Comparison of ENCODE assay signal across 10 cellular contexts in genomic region chr11:3904228-3904627, GRCh38. TPM values are rescaled to one million over a fixed set of nuclear protein-coding genes. Genes with fewer than 3 reads are reported as not detected.
DNase-seq lines count a peak whose midpoint lies in the region; ATAC-seq, FAIRE-seq and TF ChIP-seq lines count a peak whose summit lies in the region.
"Had no signal": no experiment of that assay in that cellular context is flagged by ENCODE, and none has a peak within 500 bp of the region (broad histone marks: within the 10 kb centered on the region; RNA-seq: fewer than 3 reads in every experiment).

No MANE protein-coding gene starts in this region.

- H3K18ac ChIP-seq in H1 (ENCODE audit: extremely low read depth, low read length): no peak overlapping the region

- H3K36me3 ChIP-seq in Caco-2 (ENCODE audit: control insufficient read depth, insufficient read depth, low read length): no peaks in the 10 kb centered on the region; the same call in 1 of the 2 replicates
- no peaks in the 10 kb centered on the region for H3K36me3 ChIP-seq in PC-3 (ENCODE audit: low read depth, low read length)
- no peaks in the 10 kb centered on the region for H3K36me3 ChIP-seq in H1 (ENCODE audit: control insufficient read depth in 2 of 4, insufficient read depth in 4 of 4, low read length in 3 of 4)
- no peaks in the 10 kb centered on the region for H3K36me3 ChIP-seq in psoas muscle (ENCODE audit: insufficient read depth in 1 of 2, low read depth in 1 of 2)

- TF ChIP-seq EP300 in H1 (IDR thresholded peaks at IDR 0.05; ENCODE audit: borderline replicate concordance in 1 of 2, low read depth in 2 of 2, low read length in 2 of 2): no peak

- H3K9ac ChIP-seq in PC-3 (ENCODE audit: low read length) (peak overlapping the region; percentile 58), H1 (replicated peaks in 1 of 4; ENCODE audit: extremely low read depth in 1 of 4, low read depth in 3 of 4, low read length in 3 of 4) (no peak overlapping the region)

- H3K9me3 ChIP-seq in Caco-2 (0 out of 2 replicates have a peak, but pooled peaks cover 7% of the 10 kb centered on the region), PC-3 (ENCODE audit: low read length) (no peaks in the 10 kb centered on the region), H1 (ENCODE audit: insufficient read depth in 2 of 2, low read depth in 1 of 2, low read length in 1 of 2) (peaks cover 3 to 7% of the 10 kb centered on the region in 2 experiments; a peak in 2 of 4 replicates), psoas muscle (no peaks in the 10 kb centered on the region)

- H2BK120ac ChIP-seq in H1 (replicated peaks; ENCODE audit: low read depth, low read length): no peak overlapping the region

- no peak overlapping the region for H3K14ac ChIP-seq in H1 (ENCODE audit: insufficient read length)

- H2BK12ac ChIP-seq in H1 (ENCODE audit: low read depth, low read length): no peak overlapping the region

- no peaks in the 10 kb centered on the region for H3K9me3 Mint-ChIP-seq in Caco-2 (ENCODE audit: unreplicated experiment)

- CTCF ChIA-PET in Caco-2 (lab: Charles Lee) (interaction anchor here (2.4 kb wide), 1 partner anchor 49 kb away, joined by 6 read pairs; the partner anchor contains the start of gene STIM1), PC-3 (lab: Charles Lee) (no interaction called here), H1 (lab: Charles Lee; ENCODE audit: partially characterized antibody) (interaction anchor here (1.6 kb wide), 1 partner anchor 23 kb away, joined by 3 read pairs; no protein-coding TSS in a partner anchor), RWPE1 (lab: Yijun Ruan, JAX) (no interaction called here)

- H4K91ac ChIP-seq in H1 (replicated peaks; ENCODE audit: insufficient read length, low read length): no peak overlapping the region

- ATAC-seq in PC-3: no peak
- ATAC-seq in psoas muscle: peak; percentile 88 to 93 (median 92)
- no peak for ATAC-seq in HG03159 (IDR thresholded peaks at IDR 0.05; ENCODE audit: unreplicated experiment)

- H3K4me3 ChIP-seq in Caco-2 (ENCODE audit: low read depth, low read length) (no peak overlapping the region), PC-3 (ENCODE audit: low read length) (peak overlapping the region; percentile 59), H1 (ENCODE audit: extremely low read depth in 1 of 4, insufficient read depth in 2 of 4, low read depth in 3 of 4, low read length in 4 of 4) (no peak overlapping the region), psoas muscle (no peak overlapping the region)
- H3K4me3 ChIP-seq: dorsolateral prefrontal cortex had no signal

- H3K9me2 ChIP-seq in PC-3 (replicated peaks; ENCODE audit: low read length): no peaks in the 10 kb centered on the region

- no peak overlapping the region for H4K8ac ChIP-seq in H1 (ENCODE audit: extremely low read depth, insufficient read depth, low read length)

- H3K36me3 Mint-ChIP-seq in Caco-2 (ENCODE audit: insufficient read depth, unreplicated experiment): peaks cover 7% of the 10 kb centered on the region

- peaks cover 9% of the 10 kb centered on the region for H3F3A ChIP-seq in PC-3 (ENCODE audit: low read length, unreplicated experiment)

- TF ChIP-seq POLR2A in H1 (IDR thresholded peaks at IDR 0.05; ENCODE audit: control extremely low read depth in 1 of 2, low read depth in 2 of 2, low read length in 2 of 2): no peak

- H3K4me3 Mint-ChIP-seq in Caco-2 (ENCODE audit: unreplicated experiment): peak overlapping the region; percentile 60

- H3K27ac Mint-ChIP-seq in Caco-2 (ENCODE audit: unreplicated experiment): peak overlapping the region; percentile 96

- 0 out of 2 replicates have a peak overlapping the region, but pooled peaks have one; percentile 65 for H2AK5ac ChIP-seq in H1 (ENCODE audit: low read depth, low read length)

- BruUV-seq in Caco-2 (replicated peaks; lab: Mats Ljungman, UMichigan) (no TSS peak), PC-3 (replicated peaks; lab: Mats Ljungman, UMichigan) (no TSS peak)

- no peak overlapping the region for H2BK5ac ChIP-seq in H1 (ENCODE audit: low read depth, low read length)

- peak overlapping the region; percentile 89 for H3K27ac ChIP-seq in PC-3 (ENCODE audit: low read length)
- no peak overlapping the region for H3K27ac ChIP-seq in H1 (ENCODE audit: low read depth, low read length)
- H3K27ac ChIP-seq in psoas muscle: peak overlapping the region; percentile 85
- no peak overlapping the region for H3K27ac ChIP-seq in RWPE1
- H3K27ac ChIP-seq: dorsolateral prefrontal cortex had no signal

- FAIRE-seq in H1 (lab: Jason Lieb, UNC): no peak

- no peak for TF ChIP-seq RAD21 in H1 (IDR thresholded peaks at IDR 0.05 in 1 of 2, conservative IDR thresholded peaks at IDR 0.05 in 1 of 2; ENCODE audit: low read depth in 2 of 2, low read length in 2 of 2)

- H2BK20ac ChIP-seq in H1 (ENCODE audit: low read length): no peak overlapping the region

- peaks cover 34% of the 10 kb centered on the region for H3K4me1 Mint-ChIP-seq in Caco-2 (ENCODE audit: low read depth, unreplicated experiment)

- H3K4me2 ChIP-seq in PC-3 (ENCODE audit: low read length): peak overlapping the region; percentile 84
- no peak overlapping the region for H3K4me2 ChIP-seq in H1 (ENCODE audit: insufficient read depth in 1 of 2, low read depth in 2 of 2, low read length in 2 of 2)

- H4K5ac ChIP-seq in H1 (ENCODE audit: insufficient read length, low read depth, low read length): no peak overlapping the region

- no peaks in the 10 kb centered on the region for H3K27me3 ChIP-seq in Caco-2 (replicated peaks; ENCODE audit: control insufficient read depth, insufficient read depth, low read length)
- no peaks in the 10 kb centered on the region for H3K27me3 ChIP-seq in PC-3 (ENCODE audit: low read length)
- H3K27me3 ChIP-seq in H1 (replicated peaks in 1 of 4; ENCODE audit: control insufficient read depth in 3 of 4, extremely low read depth in 1 of 4, insufficient read depth in 3 of 4, low read length in 3 of 4): no peaks in the 10 kb centered on the region
- no peaks in the 10 kb centered on the region for H3K27me3 ChIP-seq in psoas muscle (ENCODE audit: insufficient read depth in 3 of 3, low read length in 2 of 3)

- H2AFZ ChIP-seq in PC-3 (ENCODE audit: low read length) (no peak overlapping the region), H1 (ENCODE audit: low read length) (no peak overlapping the region)

- H3K56ac ChIP-seq in H1 (replicated peaks; ENCODE audit: insufficient read length, low read depth, low read length): no peak overlapping the region

- intact Hi-C loops in Caco-2 (cut with micrococcal nuclease; ENCODE audit: unreplicated experiment) (no loop called here), PC-3 (cut with micrococcal nuclease) (loop anchor here (10.0 kb wide), 1 partner anchor 49 kb away; the partner anchor contains the start of gene STIM1), psoas muscle (cut with DNase I) (no loop called here)

- H3K27me3 Mint-ChIP-seq in Caco-2 (ENCODE audit: insufficient read depth, unreplicated experiment): no peaks in the 10 kb centered on the region

- POLR2A ChIA-PET in Caco-2 (lab: Charles Lee) (no interaction called here), PC-3 (lab: Charles Lee; ENCODE audit: unreplicated experiment) (no interaction called here), H1 (lab: Charles Lee; ENCODE audit: partially characterized antibody) (no interaction called here), RWPE1 (lab: Yijun Ruan, JAX; ENCODE audit: low non-redundant PET) (no interaction called here)

- H3K23me2 ChIP-seq in H1 (ENCODE audit: low read depth, low read length): no peaks in the 10 kb centered on the region

- TF ChIP-seq CTCF in Caco-2 (IDR thresholded peaks at IDR 0.05; ENCODE audit: insufficient read depth in 1 of 2, low read depth in 1 of 2, low read length in 1 of 2, severe bottlenecking in 1 of 2, unreplicated experiment in 1 of 2) (no peak), PC-3 (conservative IDR thresholded peaks at IDR 0.05; ENCODE audit: low read depth, low read length) (no peak), H1 (IDR thresholded peaks at IDR 0.05; ENCODE audit: control extremely low read depth in 1 of 3, insufficient read depth in 1 of 3, low read depth in 1 of 3, low read length in 3 of 3) (no peak), psoas muscle (IDR thresholded peaks at IDR 0.05) (no peak), RWPE1 (conservative IDR thresholded peaks at IDR 0.05; ENCODE audit: low read depth) (no peak)

- 88% methylated on average over 5 of the region's 5 CpGs; no CpG with 5 or more reads in 1 of the 2 experiments for WGBS in H1 (ENCODE audit: extremely low coverage in 1 of 2, insufficient coverage in 1 of 2, insufficient read length in 1 of 2, insufficient replicate concordance in 2 of 2, low coverage in 1 of 2, low lambda C conversion rate in 2 of 2, missing lambda C conversion rate in 1 of 2), 2 experiments
- 23 to 44% (median 35%) methylated on average over 5 of the region's 5 CpGs for WGBS in psoas muscle, 3 donors

- H4K20me1 ChIP-seq in PC-3 (ENCODE audit: low read length) (no peaks in the 10 kb centered on the region), H1 (replicated peaks in 1 of 2; ENCODE audit: control insufficient read depth in 1 of 2, insufficient read depth in 2 of 2, low read length in 2 of 2) (peaks cover 0 to 2% of the 10 kb centered on the region in 2 experiments)

- H3K79me2 ChIP-seq in PC-3 (ENCODE audit: low read length) (peaks cover 55% of the 10 kb centered on the region), H1 (ENCODE audit: control insufficient read depth in 1 of 2, insufficient read depth in 2 of 2, low read length in 2 of 2) (no peaks in the 10 kb centered on the region)

- H3K4me1 ChIP-seq in Caco-2: peaks cover 43% of the 10 kb centered on the region
- peaks cover 52% of the 10 kb centered on the region for H3K4me1 ChIP-seq in PC-3 (ENCODE audit: insufficient read depth, low read length)
- peaks cover 0 to 5% (median 0%) of the 10 kb centered on the region in 4 experiments; a peak in 1 of 7 replicates for H3K4me1 ChIP-seq in H1 (replicated peaks in 1 of 4; ENCODE audit: control insufficient read depth in 3 of 4, insufficient read depth in 4 of 4, low read length in 3 of 4)
- peaks cover 80% of the 10 kb centered on the region for H3K4me1 ChIP-seq in psoas muscle

- DNase-seq in Caco-2 (no peak), PC-3 (peak; percentile 67), H1 (ENCODE audit: low read depth in 1 of 2, low spot score in 2 of 2) (no peak), psoas muscle (peak in 1 of 2 donors; percentile 67), RWPE1 (ENCODE audit: low spot score) (no peak), NCI-H1105 treated with DMSO at 0.1 percent for 48 hours (lab: John Stamatoyannopoulos, UW) (no peak)
- no peak for DNase-seq in NK-92 treated with Interleukin-12 subunit alpha and Interleukin-12 subunit beta, amount 100 ng/mL, for 24 hours (lab: John Stamatoyannopoulos, UW)
- DNase-seq: dorsolateral prefrontal cortex, NCI-H524 treated with DMSO at 0.1 percent for 48 hours had no signal

- H3K23ac ChIP-seq in H1 (ENCODE audit: insufficient read length): no peak overlapping the region

- H2BK15ac ChIP-seq in H1 (ENCODE audit: low read length): no peak overlapping the region

- H3K79me1 ChIP-seq in H1 (ENCODE audit: low read depth, low read length): peaks cover 3% of the 10 kb centered on the region; the same call in 1 of the 2 replicates

- H3K4ac ChIP-seq in H1 (replicated peaks; ENCODE audit: insufficient read length, low read depth, low read length): no peak overlapping the region

RNA-seq across cellular contexts. Expression of gene STIM1, which starts 48.8 kb away (rescaled TPM):
- total RNA-seq in Caco-2 (2022): 54.2 and 55.1 TPM in 2 replicates
- total RNA-seq in PC-3 (2014; rRNA removed): 22.8 and 31.9 TPM in 2 replicates
- total RNA-seq in H1 (2021; fragmentation: NEBNext Ultra II Directional; extraction: Animal tissue kit (Norgen Biotek cat#: 25700)): 11.6 and 12.2 TPM in 2 replicates
- polyA plus RNA-seq in H1 (2011; rRNA removed): 11.1 and 17.9 TPM in 2 replicates
- polyA plus RNA-seq in H1 (2011; cell fraction: cytosol; rRNA removed): 14.4 TPM
- 21.5 TPM for polyA plus RNA-seq in H1 (2011; cell fraction: nucleus; rRNA removed)
- polyA plus RNA-seq in H1 (2012, experiment 1 of 2): 10.1 to 17.7 TPM (median 14.6 TPM) in 4 replicates
- polyA plus RNA-seq in H1 (2012, experiment 2 of 2): 10.8 TPM
- polyA plus RNA-seq in H1 (2013, experiment 1 of 2): 11.3 TPM
- 12.8 TPM for polyA plus RNA-seq in H1 (2013, experiment 2 of 2)
- polyA minus RNA-seq in H1 (2011; rRNA and poly(A)+ RNA removed): 36.5 and 60.1 TPM in 2 replicates
- 14.2 TPM for polyA minus RNA-seq in H1 (2011; cell fraction: cytosol; rRNA and poly(A)+ RNA removed)
- polyA minus RNA-seq in H1 (2011; cell fraction: nucleus; rRNA and poly(A)+ RNA removed): 18.3 TPM
- total RNA-seq in psoas muscle: 100 to 1,000 TPM in 3 of 4 donors, 10 to 100 TPM in 1; 97.5 to 147 (median 112) TPM
- 100 to 1,000 TPM in 1 of 3 donors, 10 to 100 TPM in 2; 52.1 to 133 (median 66.4) TPM for polyA plus RNA-seq in psoas muscle

Comparison
In these comparisons a context has a peak if more than half of its experiments do, and no peak if none do; other contexts are left out.
1. ATAC-seq: peak in psoas muscle (4 of 4); none in PC-3 (single experiment) and HG03159 (single experiment).
2. H3K27ac ChIP-seq: peak in PC-3 (single experiment) and psoas muscle (single experiment); none in H1 (single experiment) and RWPE1 (single experiment).
3. CTCF ChIA-PET loops: an anchor here in Caco-2 (2.4 kb wide) and H1 (1.6 kb wide); none called in PC-3 and RWPE1.